ENCODE assay signal across 8 cellular contexts in genomic region chr20:50512323-50512722, GRCh38. TPM values are rescaled to one million over a fixed set of nuclear protein-coding genes. Genes with fewer than 3 reads are reported as not detected.
A peak's percentile ranks its signal among the peaks of the same experiment; 100 is the strongest.
DNase-seq lines count a peak whose midpoint lies in the region; ATAC-seq and TF ChIP-seq lines count a peak whose summit lies in the region.

No MANE protein-coding gene starts in this region.

- H3K4me1 ChIP-seq in ascending aorta (peaks cover 5 to 32% of the 10 kb centered on the region in 2 donors), liver (ENCODE audit: control insufficient read depth in 4 of 4, insufficient read depth in 4 of 4, low read length in 3 of 4) (peaks cover 3 to 29% (median 23%) of the 10 kb centered on the region in 4 donors), thyroid gland (peaks cover 34 to 41% of the 10 kb centered on the region in 2 donors)

- H3K27ac Mint-ChIP-seq in activated naive CD4-positive, alpha-beta T cell treated with anti-CD3 and anti-CD28 coated beads, Interleukin-2, amount 10 ng/mL, durations not matched to agents 7 days and 5 days: peak overlapping the region; percentile 93

- TF ChIP-seq POLR2A in thyroid gland (IDR thresholded peaks at IDR 0.05): no peak

- no peaks in the 10 kb centered on the region for H3K9me3 ChIP-seq in ascending aorta
- H3K9me3 ChIP-seq in liver (ENCODE audit: control insufficient read depth in 4 of 4, low read length in 3 of 4): no peaks in the 10 kb centered on the region
- H3K9me3 ChIP-seq in thyroid gland: no peaks in the 10 kb centered on the region

- CTCF ChIA-PET in activated naive CD4-positive, alpha-beta T cell treated with anti-CD3 and anti-CD28 coated beads, Interleukin-2, amount 10 ng/mL, durations not matched to agents 7 days and 5 days (lab: Charles Lee): interaction anchor here (0.9 to 3.5 kb wide), 10 partner anchors 12 to 67 kb away, joined by 3 to 19 read pairs (median 5); no protein-coding TSS in a partner anchor

- ATAC-seq in HG03378 (IDR thresholded peaks at IDR 0.05; ENCODE audit: unreplicated experiment): no peak

- intact Hi-C loops in ascending aorta (cut with DNase I) (loop anchor here (5.0 to 10.0 kb wide), 2 partner anchors 222 to 1465 kb away; partner anchors contain the start of genes CSE1L and PARD6B), thyroid gland (cut with DNase I) (no loop called here)

- 86% methylated on average over 1 of the region's 1 CpG for WGBS in liver
- WGBS in thyroid gland, 2 donors: 76 to 90% methylated on average over 1 of the region's 1 CpG

- H3K36me3 ChIP-seq in ascending aorta (no peaks in the 10 kb centered on the region), liver (ENCODE audit: control insufficient read depth in 4 of 4, insufficient read depth in 3 of 4, low read depth in 1 of 4, low read length in 3 of 4) (no peaks in the 10 kb centered on the region), thyroid gland (no peaks in the 10 kb centered on the region), H7 (replicated peaks; ENCODE audit: control insufficient read depth, insufficient read depth, low read length) (no peaks in the 10 kb centered on the region)

- H3K36me3 Mint-ChIP-seq in activated naive CD4-positive, alpha-beta T cell treated with anti-CD3 and anti-CD28 coated beads, Interleukin-2, amount 10 ng/mL, durations not matched to agents 7 days and 5 days: peaks cover 34% of the 10 kb centered on the region

- H3K27me3 Mint-ChIP-seq in activated naive CD4-positive, alpha-beta T cell treated with anti-CD3 and anti-CD28 coated beads, Interleukin-2, amount 10 ng/mL, durations not matched to agents 7 days and 5 days: no peaks in the 10 kb centered on the region

- H3K4me3 Mint-ChIP-seq in activated naive CD4-positive, alpha-beta T cell treated with anti-CD3 and anti-CD28 coated beads, Interleukin-2, amount 10 ng/mL, durations not matched to agents 7 days and 5 days: peak overlapping the region; percentile 94

- peak overlapping the region; percentile 40 to 90 for H3K9ac ChIP-seq in liver (ENCODE audit: low read depth in 1 of 2, low read length in 2 of 2)

- no peaks in the 10 kb centered on the region for H3K9me3 Mint-ChIP-seq in activated naive CD4-positive, alpha-beta T cell treated with anti-CD3 and anti-CD28 coated beads, Interleukin-2, amount 10 ng/mL, durations not matched to agents 7 days and 5 days

- TF ChIP-seq CTCF in ascending aorta (IDR thresholded peaks at IDR 0.05) (no peak), liver (IDR thresholded peaks at IDR 0.05; ENCODE audit: low read depth, low read length, missing input control) (no peak), thyroid gland (IDR thresholded peaks at IDR 0.05) (no peak)

- H3K27ac ChIP-seq in ascending aorta (peak overlapping the region in 1 of 2 donors; percentile 81), liver (ENCODE audit: low read depth in 1 of 2, low read length in 2 of 2) (no peak overlapping the region), thyroid gland (peak overlapping the region in 2 of 3 donors; percentile 58 to 66)

- TF ChIP-seq RAD21 in liver (IDR thresholded peaks at IDR 0.05): no peak

- no peak for DNase-seq in activated naive CD4-positive, alpha-beta T cell treated with anti-CD3 and anti-CD28 coated beads, Interleukin-2, amount 10 ng/mL, durations not matched to agents 7 days and 5 days
- no peak for DNase-seq in activated naive CD4-positive, alpha-beta T cell treated with anti-CD3 and anti-CD28 coated beads, Interleukin-2, amount 50 U/mL, for 16 hours
- DNase-seq in ascending aorta (ENCODE audit: low spot score in 2 of 2) (no peak), thyroid gland (no peak), H7 (no peak), T-helper 9 cell (no peak)

- peaks cover 66% of the 10 kb centered on the region for H3K4me1 Mint-ChIP-seq in activated naive CD4-positive, alpha-beta T cell treated with anti-CD3 and anti-CD28 coated beads, Interleukin-2, amount 10 ng/mL, durations not matched to agents 7 days and 5 days

- no peaks in the 10 kb centered on the region for H3K27me3 ChIP-seq in ascending aorta
- no peaks in the 10 kb centered on the region for H3K27me3 ChIP-seq in liver (ENCODE audit: control insufficient read depth in 4 of 4, insufficient read depth in 4 of 4, low read length in 3 of 4)
- H3K27me3 ChIP-seq in thyroid gland: no peaks in the 10 kb centered on the region
- H3K27me3 ChIP-seq in H7 (ENCODE audit: control insufficient read depth, insufficient read depth, low read length): no peaks in the 10 kb centered on the region

- peak overlapping the region; percentile 88 to 97 for H3K4me3 ChIP-seq in ascending aorta
- H3K4me3 ChIP-seq in liver (ENCODE audit: low read depth in 1 of 3, low read length in 3 of 3): peak overlapping the region; percentile 6 to 10 (median 9)
- no peak overlapping the region for H3K4me3 ChIP-seq in thyroid gland (replicated peaks in 1 of 3)
- no peak overlapping the region for H3K4me3 ChIP-seq in H7 (ENCODE audit: insufficient read depth, low read depth, low read length)

TF ChIP-seq in liver, 16 proteins besides CTCF, POLR2A, EP300 and RAD21:
- TF ChIP-seq HNF4A (conservative IDR thresholded peaks at IDR 0.05) (no peak), NR2F2 (IDR thresholded peaks at IDR 0.05) (no peak), GABPA (IDR thresholded peaks at IDR 0.05 in 1 of 2, conservative IDR thresholded peaks at IDR 0.05 in 1 of 2) (no peak), JUND (IDR thresholded peaks at IDR 0.05) (no peak), EGR1 (IDR thresholded peaks at IDR 0.05; ENCODE audit: low read depth in 2 of 2) (no peak), MAX (IDR thresholded peaks at IDR 0.05) (no peak), ATF3 (IDR thresholded peaks at IDR 0.05) (no peak), YY1 (IDR thresholded peaks at IDR 0.05) (no peak), ZBTB33 (IDR thresholded peaks at IDR 0.05) (no peak), RXRA (IDR thresholded peaks at IDR 0.05) (no peak)

RNA-seq across cellular contexts. Expression of gene PTPN1, which starts 2.1 kb away (rescaled TPM):
- total RNA-seq in ascending aorta (30.2 TPM), liver (1 to 10 TPM; 9.5 to 9.9 TPM), thyroid gland (10 to 100 TPM; 20.5 to 28.8 (median 24.9) TPM)
- 10 to 100 TPM in 1 of 2 donors, 1 to 10 TPM in 1; 5.8 to 10.6 TPM for polyA plus RNA-seq in liver
- 33.0 and 38.7 TPM in 2 replicates for total RNA-seq in H7 (2014; rRNA removed; shearing (Covaris generic))

Comparison
In these comparisons a context has a peak if more than half of its experiments do, and no peak if none do; other contexts are left out.
1. H3K27ac ChIP-seq: peak in thyroid gland (2 of 3); none in liver (0 of 2).
2. H3K4me3 ChIP-seq: peak in ascending aorta (2 of 2) and liver (3 of 3); none in thyroid gland (0 of 3) and H7 (single experiment).